16 cellular contexts compared by ENCODE assay signal in the genomic region with DNA sequence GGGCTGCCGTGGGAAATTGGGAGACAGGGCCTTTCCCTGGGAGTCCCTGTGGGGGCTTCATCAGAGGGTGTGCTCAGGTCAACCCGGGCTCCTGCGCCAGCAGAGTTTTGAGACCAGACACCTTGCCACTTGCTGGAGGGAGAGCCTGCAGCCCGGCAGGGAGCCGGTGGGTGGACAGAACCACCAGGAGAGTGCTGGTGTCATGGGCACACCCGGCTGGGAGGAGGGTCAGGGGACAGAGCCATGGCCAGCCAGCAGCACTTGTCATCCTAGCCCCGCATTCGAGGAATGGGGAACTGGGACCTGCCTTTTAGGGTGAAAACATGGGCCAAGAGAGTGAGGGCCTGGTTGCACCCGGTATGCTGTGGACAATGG.
DNase-seq lines count a peak whose midpoint lies in the region; ATAC-seq and TF ChIP-seq lines count a peak whose summit lies in the region.
"Had no signal": no experiment of that assay in that cellular context is flagged by ENCODE, and none has a peak within 500 bp of the region (broad histone marks: within the 10 kb centered on the region; RNA-seq: fewer than 3 reads in every experiment).

No MANE protein-coding gene starts in this region.

- no peak overlapping the region for H2AFZ ChIP-seq in osteoblast (ENCODE audit: low read length)

- peaks cover 3% of the 10 kb centered on the region for H3K79me2 ChIP-seq in osteoblast (ENCODE audit: insufficient read depth, low read length)

- H3K36me3 ChIP-seq in right atrium auricular region (peaks cover 8% of the 10 kb centered on the region), osteoblast (ENCODE audit: insufficient read depth, low read length) (peaks cover 10% of the 10 kb centered on the region), thymus (ENCODE audit: control insufficient read depth, insufficient read depth) (peaks cover 21% of the 10 kb centered on the region)
- H3K36me3 ChIP-seq: BE2C had no signal

- no peaks in the 10 kb centered on the region for H3K9me3 ChIP-seq in right atrium auricular region
- H3K9me3 ChIP-seq in osteoblast (ENCODE audit: low read depth, low read length): no peaks in the 10 kb centered on the region
- H3K9me3 ChIP-seq in thymus (ENCODE audit: control insufficient read depth): no peaks in the 10 kb centered on the region
- H3K9me3 ChIP-seq: BE2C had no signal

- TF ChIP-seq CTCF in right atrium auricular region (IDR thresholded peaks at IDR 0.05) (no peak), osteoblast (IDR thresholded peaks at IDR 0.05; ENCODE audit: extremely low read depth, low read depth, low read length) (no peak)

- ATAC-seq in central memory CD8-positive, alpha-beta T cell (replicated peaks; ENCODE audit: extremely low read depth, poor library complexity, severe bottlenecking): no peak
- ATAC-seq: GM12878, K562 had no signal

- H3K27me3 Mint-ChIP-seq in central memory CD8-positive, alpha-beta T cell: no peaks in the 10 kb centered on the region
- H3K27me3 Mint-ChIP-seq: activated naive CD4-positive, alpha-beta T cell treated with anti-CD3 and anti-CD28 coated beads, Interleukin-2, amount 50 U/mL, for 24 hours had no signal

- DNase-seq in central memory CD8-positive, alpha-beta T cell (ENCODE audit: low spot score in 2 of 2): no peak
- DNase-seq in right atrium auricular region (ENCODE audit: low spot score) (no peak), osteoblast (ENCODE audit: insufficient read length, low spot score, missing footprints) (peak; percentile 44), middle frontal gyrus (ENCODE audit: extremely low spot score, low spot score) (no peak), kidney tubule cell (ENCODE audit: low spot score) (no peak), caudate nucleus (lab: John Stamatoyannopoulos, UW) (no peak)
- DNase-seq in activated CD4-positive, alpha-beta T cell treated with anti-CD3 and anti-CD28 coated beads for 48 hours: no peak
- DNase-seq: activated CD4-positive, alpha-beta T cell treated with anti-CD3 and anti-CD28 coated beads, Interleukin-2, amount 50 U/mL, for 48 hours; activated T-cell treated with anti-CD3 and anti-CD28 coated beads, Interleukin-2, amount 50 U/mL, for 1 hour; NCI-H2081 treated with DMSO at 0.1 percent for 48 hours; NCI-H510A had no signal

- no peak overlapping the region for H3K4me3 Mint-ChIP-seq in central memory CD8-positive, alpha-beta T cell
- H3K4me3 Mint-ChIP-seq: activated naive CD4-positive, alpha-beta T cell treated with anti-CD3 and anti-CD28 coated beads, Interleukin-2, amount 50 U/mL, for 24 hours had no signal

- H3K27ac ChIP-seq in right atrium auricular region: peak overlapping the region; percentile 37 to 61
- H3K27ac ChIP-seq in osteoblast (ENCODE audit: low read depth, low read length): no peak overlapping the region
- peak overlapping the region; percentile 58 for H3K27ac ChIP-seq in thymus (ENCODE audit: low read depth)
- no peak overlapping the region for H3K27ac ChIP-seq in caudate nucleus (ENCODE audit: low read depth, low read length)

- H3K4me1 Mint-ChIP-seq in central memory CD8-positive, alpha-beta T cell: peaks cover 32% of the 10 kb centered on the region

- H3K4me1 ChIP-seq in right atrium auricular region: peaks cover 0 to 24% of the 10 kb centered on the region in 2 donors
- H3K4me1 ChIP-seq in osteoblast (ENCODE audit: insufficient read depth, low read length): no peaks in the 10 kb centered on the region
- no peaks in the 10 kb centered on the region for H3K4me1 ChIP-seq in thymus (ENCODE audit: control insufficient read depth, insufficient read depth, low read length)

- H3K4me2 ChIP-seq in osteoblast (ENCODE audit: insufficient read depth, low read length): no peak overlapping the region

- peaks cover 13% of the 10 kb centered on the region for H4K20me1 ChIP-seq in osteoblast (ENCODE audit: insufficient read depth, low read length)

- no peaks in the 10 kb centered on the region for H3K9me3 Mint-ChIP-seq in central memory CD8-positive, alpha-beta T cell
- H3K9me3 Mint-ChIP-seq: activated naive CD4-positive, alpha-beta T cell treated with anti-CD3 and anti-CD28 coated beads, Interleukin-2, amount 50 U/mL, for 24 hours had no signal

- peak overlapping the region; percentile 32 for H3K27ac Mint-ChIP-seq in central memory CD8-positive, alpha-beta T cell (ENCODE audit: low read depth)
- H3K27ac Mint-ChIP-seq: activated naive CD4-positive, alpha-beta T cell treated with anti-CD3 and anti-CD28 coated beads, Interleukin-2, amount 50 U/mL, for 24 hours had no signal

- H3K4me3 ChIP-seq in right atrium auricular region (no peak overlapping the region), osteoblast (ENCODE audit: insufficient read depth, low read length) (no peak overlapping the region), thymus (ENCODE audit: low read length) (no peak overlapping the region)
- H3K4me3 ChIP-seq: GM12878, K562 had no signal

- peaks cover 8% of the 10 kb centered on the region for H3K36me3 Mint-ChIP-seq in central memory CD8-positive, alpha-beta T cell (ENCODE audit: insufficient read depth)

- H3K27me3 ChIP-seq in right atrium auricular region (no peaks in the 10 kb centered on the region), osteoblast (ENCODE audit: insufficient read depth, low read length) (no peaks in the 10 kb centered on the region), thymus (ENCODE audit: control insufficient read depth, insufficient read depth) (no peaks in the 10 kb centered on the region)
- H3K27me3 ChIP-seq: BE2C had no signal

- 97% methylated on average over 9 of the region's 9 CpGs for WGBS in thymus

Comparison
In these comparisons a context has a peak if more than half of its experiments do, and no peak if none do; other contexts are left out.
1. H3K27ac ChIP-seq: peak in right atrium auricular region (2 of 2) and thymus (single experiment); none in osteoblast (single experiment) and caudate nucleus (single experiment).